In the genomic region with DNA sequence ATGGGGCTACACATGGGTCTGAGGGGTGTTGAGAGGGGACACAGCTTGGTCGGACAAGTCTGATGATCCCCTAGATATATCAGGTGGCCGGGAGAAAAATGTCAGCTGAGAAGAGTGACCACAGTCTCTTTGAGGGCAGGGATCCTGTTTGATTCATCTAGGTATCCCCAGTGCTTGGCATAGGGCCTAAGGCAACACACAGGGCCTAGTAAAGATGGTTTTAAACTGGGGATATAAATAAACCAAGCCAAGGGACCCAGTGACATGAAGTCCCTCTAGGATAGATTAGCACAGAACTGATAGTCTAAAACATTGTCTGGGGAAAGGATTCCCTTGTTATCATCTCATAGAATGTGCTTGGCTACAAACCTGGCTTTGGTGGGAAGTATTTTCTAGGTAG, we compare ENCODE assay signal across 11 cellular contexts. TPM values are rescaled to one million over a fixed set of nuclear protein-coding genes. Genes with fewer than 3 reads are reported as not detected.
DNase-seq lines count a peak whose midpoint lies in the region; ATAC-seq, FAIRE-seq and TF ChIP-seq lines count a peak whose summit lies in the region.
"Had no signal": no experiment of that assay in that cellular context is flagged by ENCODE, and none has a peak within 500 bp of the region (broad histone marks: within the 10 kb centered on the region; RNA-seq: fewer than 3 reads in every experiment).

No MANE protein-coding gene starts in this region.

- H3K79me2 ChIP-seq in GM23248 (ENCODE audit: insufficient read depth) (peaks cover 23% of the 10 kb centered on the region), keratinocyte (ENCODE audit: control insufficient read depth, insufficient read depth, low read length) (peaks cover 13% of the 10 kb centered on the region)

- in situ Hi-C loops in GM23248 (cut with MboI), result loop anchor here (10.0 kb wide), 1 partner anchor 343 kb away; no protein-coding TSS in a partner anchor

- H3K27me3 ChIP-seq in GM23248 (replicated peaks; ENCODE audit: insufficient read depth) (no peaks in the 10 kb centered on the region), keratinocyte (ENCODE audit: control insufficient read depth, extremely low read depth, insufficient read depth, low read length) (no peaks in the 10 kb centered on the region), upper lobe of right lung (no peaks in the 10 kb centered on the region)
- H3K27me3 ChIP-seq: upper lobe of left lung had no signal

- H3F3A ChIP-seq in GM23248 (ENCODE audit: insufficient read depth), result 0 out of 2 replicates have a peak, but pooled peaks cover 3% of the 10 kb centered on the region

- intact Hi-C loops in activated T-helper 1 cell treated with anti-CD3 and anti-CD28 coated beads, Interleukin-12 subunit alpha, Interleukin-12 subunit beta, Interleukin-2, Interleukin-4 antibody, amounts not matched to agents 30 ng/mL and 10 ng/mL and 1 ng/mL, durations not matched to agents 14 hours and 24 hours and 36 hours (cut with micrococcal nuclease), result loop anchor here (2.0 to 5.0 kb wide), 2 partner anchors 271 to 709 kb away; partner anchors contain the start of gene PARN
- intact Hi-C loops in upper lobe of right lung (cut with DNase I), result loop anchor here (10.0 kb wide), 2 partner anchors 323 to 603 kb away; no protein-coding TSS in a partner anchor

- POLR2A ChIA-PET in AG04449 (lab: Yijun Ruan, JAX), result interaction anchor here (0.6 kb wide), 1 partner anchor 385 kb away, joined by 4 read pairs; no protein-coding TSS in a partner anchor

- peaks cover 4% of the 10 kb centered on the region; the same call in 1 of the 2 replicates for H3K36me3 ChIP-seq in GM23248 (ENCODE audit: low read depth)
- peaks cover 0 to 4% of the 10 kb centered on the region in 2 experiments for H3K36me3 ChIP-seq in keratinocyte (ENCODE audit: control insufficient read depth in 2 of 2, extremely low read depth in 1 of 2, insufficient read depth in 2 of 2, low read length in 2 of 2)
- H3K36me3 ChIP-seq in upper lobe of right lung, result peaks cover 8% of the 10 kb centered on the region

- H3K4me3 ChIP-seq in AG04449 (ENCODE audit: low read depth, low read length), result peak overlapping the region; percentile 99; the same call in 1 of the 2 replicates
- peak overlapping the region; percentile 89; the same call in 1 of the 2 replicates for H3K4me3 ChIP-seq in GM23248
- peak overlapping the region in 1 of 3 experiments; percentile 92 for H3K4me3 ChIP-seq in keratinocyte (ENCODE audit: control insufficient read depth in 2 of 3, extremely low read depth in 1 of 3, insufficient read depth in 2 of 3, low read depth in 1 of 3, low read length in 3 of 3)
- H3K4me3 ChIP-seq in upper lobe of right lung, result no peak overlapping the region

- peak overlapping the region; percentile 94 for H2AFZ ChIP-seq in GM23248
- H2AFZ ChIP-seq in keratinocyte (ENCODE audit: control insufficient read depth, low read length), result no peak overlapping the region

- H3K27ac ChIP-seq in GM23248, result no peak overlapping the region
- H3K27ac ChIP-seq in keratinocyte (ENCODE audit: control insufficient read depth, insufficient read depth, low read length), result no peak overlapping the region
- H3K27ac ChIP-seq in upper lobe of right lung, result no peak overlapping the region

- peak overlapping the region; percentile 96 for H3K4me3 Mint-ChIP-seq in activated T-helper 1 cell treated with anti-CD3 and anti-CD28 coated beads, Interleukin-12 subunit alpha, Interleukin-12 subunit beta, Interleukin-2, Interleukin-4 antibody, amounts not matched to agents 30 ng/mL and 10 ng/mL and 1 ng/mL, durations not matched to agents 14 hours and 24 hours and 36 hours

- dilution Hi-C loops in keratinocyte (cut with MboI; ENCODE audit: extremely low pct_ligation_motif_present, low sequenced_read_pairs), result no loop called here

- no peaks in the 10 kb centered on the region for H3K9me3 Mint-ChIP-seq in activated T-helper 1 cell treated with anti-CD3 and anti-CD28 coated beads, Interleukin-12 subunit alpha, Interleukin-12 subunit beta, Interleukin-2, Interleukin-4 antibody, amounts not matched to agents 30 ng/mL and 10 ng/mL and 1 ng/mL, durations not matched to agents 14 hours and 24 hours and 36 hours

- H3K9me2 ChIP-seq in GM23248 (ENCODE audit: insufficient read depth), result no peaks in the 10 kb centered on the region

- no peaks in the 10 kb centered on the region for H3K9me1 ChIP-seq in keratinocyte (ENCODE audit: control insufficient read depth, extremely low read depth, insufficient read depth, low read length)

- H3K9me3 ChIP-seq in GM23248 (ENCODE audit: low read depth), result no peaks in the 10 kb centered on the region
- no peaks in the 10 kb centered on the region for H3K9me3 ChIP-seq in keratinocyte (ENCODE audit: control insufficient read depth, low read depth, low read length)
- no peaks in the 10 kb centered on the region for H3K9me3 ChIP-seq in upper lobe of right lung
- H3K9me3 ChIP-seq: upper lobe of left lung had no signal

- H4K20me1 ChIP-seq in GM23248 (ENCODE audit: insufficient read depth), result no peaks in the 10 kb centered on the region
- H4K20me1 ChIP-seq in keratinocyte (ENCODE audit: control insufficient read depth, extremely low read depth, insufficient read depth, low read length), result no peaks in the 10 kb centered on the region

- no peak for ATAC-seq in upper lobe of right lung

- H3K27ac Mint-ChIP-seq in activated T-helper 1 cell treated with anti-CD3 and anti-CD28 coated beads, Interleukin-12 subunit alpha, Interleukin-12 subunit beta, Interleukin-2, Interleukin-4 antibody, amounts not matched to agents 30 ng/mL and 10 ng/mL and 1 ng/mL, durations not matched to agents 14 hours and 24 hours and 36 hours, result peak overlapping the region; percentile 85

- peaks cover 5% of the 10 kb centered on the region; the same call in 1 of the 2 replicates for H3K4me1 ChIP-seq in GM23248 (ENCODE audit: insufficient read depth)
- H3K4me1 ChIP-seq in keratinocyte (ENCODE audit: control insufficient read depth, extremely low read depth, insufficient read depth, low read length), result peaks cover 12% of the 10 kb centered on the region
- H3K4me1 ChIP-seq in upper lobe of right lung, result peaks cover 7% of the 10 kb centered on the region

- H3K9ac ChIP-seq in GM23248, result peak overlapping the region; percentile 94
- no peak overlapping the region for H3K9ac ChIP-seq in keratinocyte (ENCODE audit: control insufficient read depth, extremely low read depth, insufficient read depth, low read length)

- H3K27me3 Mint-ChIP-seq in activated T-helper 1 cell treated with anti-CD3 and anti-CD28 coated beads, Interleukin-12 subunit alpha, Interleukin-12 subunit beta, Interleukin-2, Interleukin-4 antibody, amounts not matched to agents 30 ng/mL and 10 ng/mL and 1 ng/mL, durations not matched to agents 14 hours and 24 hours and 36 hours (ENCODE audit: insufficient read depth), result peaks cover 2% of the 10 kb centered on the region

- H3K4me1 Mint-ChIP-seq in activated T-helper 1 cell treated with anti-CD3 and anti-CD28 coated beads, Interleukin-12 subunit alpha, Interleukin-12 subunit beta, Interleukin-2, Interleukin-4 antibody, amounts not matched to agents 30 ng/mL and 10 ng/mL and 1 ng/mL, durations not matched to agents 14 hours and 24 hours and 36 hours (ENCODE audit: low read depth), result peaks cover 29% of the 10 kb centered on the region

- WGBS in GM23248 (ENCODE audit: low coverage in 1 of 2, low lambda C conversion rate in 2 of 2, missing lambda C conversion rate in 2 of 2), 2 experiments, result 65% methylated on average over 2 of the region's 2 CpGs

- no peak for DNase-seq in AG04449 (ENCODE audit: low read depth, low spot score)
- DNase-seq in GM23248, result peak; percentile 18
- DNase-seq in activated T-helper 1 cell treated with anti-CD3 and anti-CD28 coated beads, Interleukin-12 subunit alpha, Interleukin-12 subunit beta, Interleukin-2, Interleukin-4 antibody, amounts not matched to agents 30 ng/mL and 10 ng/mL and 1 ng/mL, durations not matched to agents 14 hours and 24 hours and 36 hours (ENCODE audit: low spot score), result no peak
- DNase-seq in keratinocyte (ENCODE audit: low read depth, low spot score), result no peak
- no peak for DNase-seq in upper lobe of right lung
- no peak for DNase-seq in NCI-H2171 (lab: John Stamatoyannopoulos, UW)
- no peak for DNase-seq in stimulated activated naive CD4-positive, alpha-beta T cell (lab: John Stamatoyannopoulos, UW)
- DNase-seq in NCI-H2171 treated with DMSO at 0.1 percent for 48 hours (lab: John Stamatoyannopoulos, UW), result no peak
- DNase-seq: activated CD8-positive, alpha-beta memory T cell treated with anti-CD3 and anti-CD28 coated beads, Interleukin-2, amount 50 U/mL, for 4 hours; MV-4-11; upper lobe of left lung had no signal

- CTCF ChIA-PET in AG04449 (lab: Yijun Ruan, JAX), result interaction anchor here (1.2 to 3.9 kb wide), 3 partner anchors 13 to 328 kb away, joined by 3 to 24 read pairs (median 8); no protein-coding TSS in a partner anchor

- peak overlapping the region; percentile 99 for H3K4me2 ChIP-seq in GM23248 (ENCODE audit: unreplicated experiment)
- H3K4me2 ChIP-seq in keratinocyte (ENCODE audit: control insufficient read depth, extremely low read depth, insufficient read depth, low read depth, low read length), result peak overlapping the region; percentile 96

- TF ChIP-seq CTCF in AG04449 (IDR thresholded peaks at IDR 0.05; ENCODE audit: insufficient read depth, low read length, missing control alignments), result no peak
- TF ChIP-seq CTCF in keratinocyte (optimal IDR thresholded peaks at IDR 0.05 in 1 of 3, IDR thresholded peaks at IDR 0.05 in 1 of 3, conservative IDR thresholded peaks at IDR 0.05 in 1 of 3; ENCODE audit: extremely low read depth in 1 of 3, insufficient read depth in 2 of 3, low read length in 3 of 3), result no peak
- no peak for TF ChIP-seq CTCF in upper lobe of right lung (IDR thresholded peaks at IDR 0.05)

- no peak for FAIRE-seq in keratinocyte (lab: Jason Lieb, UNC)

- H3K36me3 Mint-ChIP-seq in activated T-helper 1 cell treated with anti-CD3 and anti-CD28 coated beads, Interleukin-12 subunit alpha, Interleukin-12 subunit beta, Interleukin-2, Interleukin-4 antibody, amounts not matched to agents 30 ng/mL and 10 ng/mL and 1 ng/mL, durations not matched to agents 14 hours and 24 hours and 36 hours (ENCODE audit: low read depth), result peaks cover 11% of the 10 kb centered on the region

RNA-seq across cellular contexts. Expression of gene ERCC4, which starts 1.4 kb away (rescaled TPM):
- total RNA-seq in GM23248 (2014; rRNA removed; shearing (Covaris generic)), result 7.5 and 14.3 TPM in 2 replicates
- polyA plus RNA-seq in GM23248 (2016; fragmentation: Nextera tagmentation; extraction: Ambion mirVana) (19.3 and 20.1 TPM in 2 replicates), keratinocyte (2.7 to 6.4 TPM (median 5.9 TPM) in 3 replicates)
- total RNA-seq in activated T-helper 1 cell treated with anti-CD3 and anti-CD28 coated beads, Interleukin-12 subunit alpha, Interleukin-12 subunit beta, Interleukin-2, Interleukin-4 antibody, amounts not matched to agents 30 ng/mL and 10 ng/mL and 1 ng/mL, durations not matched to agents 14 hours and 24 hours and 36 hours, result 15.9 and 18.6 TPM in 2 replicates
- 10.0 TPM for polyA plus RNA-seq in keratinocyte (2011; ENCODE audit: low read depth)
- polyA plus RNA-seq in keratinocyte (2011; cell fraction: cytosol; rRNA removed), result 2.0 and 3.3 TPM in 2 replicates
- 6.0 and 8.8 TPM in 2 replicates for polyA plus RNA-seq in keratinocyte (2011; cell fraction: nucleus; rRNA removed)
- polyA plus RNA-seq in keratinocyte (2012; ENCODE audit: low replicate concordance), result 4.0 and 4.4 TPM in 2 replicates
- 11.9 to 16.7 TPM (median 14.6 TPM) in 3 replicates for polyA minus RNA-seq in keratinocyte
- 9.6 TPM for polyA minus RNA-seq in keratinocyte (2011; cell fraction: cytosol; rRNA and poly(A)+ RNA removed)
- 7.1 and 16.4 TPM in 2 replicates for polyA minus RNA-seq in keratinocyte (2011; cell fraction: nucleus; rRNA and poly(A)+ RNA removed)
- total RNA-seq in upper lobe of right lung, result 9.6 TPM
